1 cellular context compared by ENCODE assay signal in the genomic region with DNA sequence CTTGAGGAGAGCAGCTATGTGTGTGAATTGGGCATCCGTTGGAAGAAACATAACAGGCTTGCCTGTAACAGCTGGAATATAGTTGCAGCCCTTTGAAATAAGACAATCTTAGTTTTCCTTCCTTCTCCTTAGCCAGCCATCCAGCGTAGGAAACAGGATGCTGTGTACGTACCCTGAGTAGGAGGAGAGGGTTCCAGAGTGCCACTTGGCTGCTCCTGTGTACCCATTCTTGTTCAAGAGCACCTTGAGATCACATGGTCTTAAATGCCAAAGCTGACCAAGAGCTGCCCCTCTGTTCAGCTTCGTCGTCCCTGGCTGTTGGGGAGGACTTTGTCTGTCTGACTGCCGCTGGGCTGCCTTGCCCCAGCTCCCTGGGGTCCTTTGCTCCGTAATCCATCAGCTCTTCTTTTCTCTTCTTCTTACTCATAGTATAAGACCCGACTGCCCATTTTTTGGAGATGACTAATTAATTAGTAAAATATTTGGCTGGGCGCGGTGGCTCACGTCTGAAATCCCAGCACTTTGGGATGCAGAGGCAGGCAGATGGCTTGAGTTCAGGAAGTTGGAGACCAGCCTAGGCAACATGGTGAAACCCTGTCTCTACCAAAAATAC.
TF ChIP-seq lines count a peak whose summit lies in the region.

No MANE protein-coding gene starts in this region.

TF ChIP-seq in HepG2, 621 proteins besides CTCF, POLR2A, EP300 and RAD21:
- TF ChIP-seq ARID4A (CRISPR knock-in tag; IDR thresholded peaks at IDR 0.05; ENCODE audit: borderline replicate concordance): no peak
- TF ChIP-seq, protein P1, sequence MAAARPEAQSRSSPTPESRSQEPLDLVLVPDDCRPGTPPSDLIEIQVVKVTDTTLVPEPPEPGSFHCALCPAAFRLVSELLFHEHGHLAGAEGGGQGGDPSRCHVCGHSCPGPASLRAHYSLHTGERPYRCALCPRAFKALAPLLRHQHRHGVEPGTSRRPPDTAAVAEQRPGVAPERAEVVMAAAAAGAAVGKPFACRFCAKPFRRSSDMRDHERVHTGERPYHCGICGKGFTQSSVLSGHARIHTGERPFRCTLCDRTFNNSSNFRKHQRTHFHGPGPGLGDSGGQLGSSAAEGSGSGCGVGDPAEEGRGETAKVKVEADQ (CRISPR knock-in tag; IDR thresholded peaks at IDR 0.05; ENCODE audit: borderline replicate concordance): no peak
- no peak for TF ChIP-seq ZMAT3 (CRISPR knock-in tag; conservative IDR thresholded peaks at IDR 0.05)
- TF ChIP-seq FOXK2 (IDR thresholded peaks at IDR 0.05): no peak
- no peak for TF ChIP-seq ZBTB1 (CRISPR knock-in tag; IDR thresholded peaks at IDR 0.05; ENCODE audit: borderline replicate concordance)
- TF ChIP-seq ZNF329 (CRISPR knock-in tag; IDR thresholded peaks at IDR 0.05; ENCODE audit: low read depth): no peak
- no peak for TF ChIP-seq ZNF562 (CRISPR knock-in tag; IDR thresholded peaks at IDR 0.05; ENCODE audit: borderline replicate concordance)
- TF ChIP-seq ZNF121 (CRISPR knock-in tag; IDR thresholded peaks at IDR 0.05): no peak
- TF ChIP-seq, protein P2, sequence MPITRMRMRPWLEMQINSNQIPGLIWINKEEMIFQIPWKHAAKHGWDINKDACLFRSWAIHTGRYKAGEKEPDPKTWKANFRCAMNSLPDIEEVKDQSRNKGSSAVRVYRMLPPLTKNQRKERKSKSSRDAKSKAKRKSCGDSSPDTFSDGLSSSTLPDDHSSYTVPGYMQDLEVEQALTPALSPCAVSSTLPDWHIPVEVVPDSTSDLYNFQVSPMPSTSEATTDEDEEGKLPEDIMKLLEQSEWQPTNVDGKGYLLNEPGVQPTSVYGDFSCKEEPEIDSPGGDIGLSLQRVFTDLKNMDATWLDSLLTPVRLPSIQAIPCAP (CRISPR knock-in tag; IDR thresholded peaks at IDR 0.05; ENCODE audit: low read depth): no peak
- TF ChIP-seq ZNF460 (CRISPR knock-in tag; IDR thresholded peaks at IDR 0.05; ENCODE audit: borderline replicate concordance): no peak
- TF ChIP-seq HDAC6 (IDR thresholded peaks at IDR 0.05; ENCODE audit: low read depth, low read length): no peak
- no peak for TF ChIP-seq MAF1 (CRISPR knock-in tag; IDR thresholded peaks at IDR 0.05; ENCODE audit: borderline replicate concordance)
- no peak for TF ChIP-seq SCMH1 (CRISPR knock-in tag; IDR thresholded peaks at IDR 0.05; ENCODE audit: borderline replicate concordance)
- TF ChIP-seq, protein P3, sequence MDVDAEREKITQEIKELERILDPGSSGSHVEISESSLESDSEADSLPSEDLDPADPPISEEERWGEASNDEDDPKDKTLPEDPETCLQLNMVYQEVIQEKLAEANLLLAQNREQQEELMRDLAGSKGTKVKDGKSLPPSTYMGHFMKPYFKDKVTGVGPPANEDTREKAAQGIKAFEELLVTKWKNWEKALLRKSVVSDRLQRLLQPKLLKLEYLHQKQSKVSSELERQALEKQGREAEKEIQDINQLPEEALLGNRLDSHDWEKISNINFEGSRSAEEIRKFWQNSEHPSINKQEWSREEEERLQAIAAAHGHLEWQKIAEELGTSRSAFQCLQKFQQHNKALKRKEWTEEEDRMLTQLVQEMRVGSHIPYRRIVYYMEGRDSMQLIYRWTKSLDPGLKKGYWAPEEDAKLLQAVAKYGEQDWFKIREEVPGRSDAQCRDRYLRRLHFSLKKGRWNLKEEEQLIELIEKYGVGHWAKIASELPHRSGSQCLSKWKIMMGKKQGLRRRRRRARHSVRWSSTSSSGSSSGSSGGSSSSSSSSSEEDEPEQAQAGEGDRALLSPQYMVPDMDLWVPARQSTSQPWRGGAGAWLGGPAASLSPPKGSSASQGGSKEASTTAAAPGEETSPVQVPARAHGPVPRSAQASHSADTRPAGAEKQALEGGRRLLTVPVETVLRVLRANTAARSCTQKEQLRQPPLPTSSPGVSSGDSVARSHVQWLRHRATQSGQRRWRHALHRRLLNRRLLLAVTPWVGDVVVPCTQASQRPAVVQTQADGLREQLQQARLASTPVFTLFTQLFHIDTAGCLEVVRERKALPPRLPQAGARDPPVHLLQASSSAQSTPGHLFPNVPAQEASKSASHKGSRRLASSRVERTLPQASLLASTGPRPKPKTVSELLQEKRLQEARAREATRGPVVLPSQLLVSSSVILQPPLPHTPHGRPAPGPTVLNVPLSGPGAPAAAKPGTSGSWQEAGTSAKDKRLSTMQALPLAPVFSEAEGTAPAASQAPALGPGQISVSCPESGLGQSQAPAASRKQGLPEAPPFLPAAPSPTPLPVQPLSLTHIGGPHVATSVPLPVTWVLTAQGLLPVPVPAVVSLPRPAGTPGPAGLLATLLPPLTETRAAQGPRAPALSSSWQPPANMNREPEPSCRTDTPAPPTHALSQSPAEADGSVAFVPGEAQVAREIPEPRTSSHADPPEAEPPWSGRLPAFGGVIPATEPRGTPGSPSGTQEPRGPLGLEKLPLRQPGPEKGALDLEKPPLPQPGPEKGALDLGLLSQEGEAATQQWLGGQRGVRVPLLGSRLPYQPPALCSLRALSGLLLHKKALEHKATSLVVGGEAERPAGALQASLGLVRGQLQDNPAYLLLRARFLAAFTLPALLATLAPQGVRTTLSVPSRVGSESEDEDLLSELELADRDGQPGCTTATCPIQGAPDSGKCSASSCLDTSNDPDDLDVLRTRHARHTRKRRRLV (CRISPR knock-in tag; IDR thresholded peaks at IDR 0.05): no peak
